8 cellular contexts compared by ENCODE assay signal in the genomic region with DNA sequence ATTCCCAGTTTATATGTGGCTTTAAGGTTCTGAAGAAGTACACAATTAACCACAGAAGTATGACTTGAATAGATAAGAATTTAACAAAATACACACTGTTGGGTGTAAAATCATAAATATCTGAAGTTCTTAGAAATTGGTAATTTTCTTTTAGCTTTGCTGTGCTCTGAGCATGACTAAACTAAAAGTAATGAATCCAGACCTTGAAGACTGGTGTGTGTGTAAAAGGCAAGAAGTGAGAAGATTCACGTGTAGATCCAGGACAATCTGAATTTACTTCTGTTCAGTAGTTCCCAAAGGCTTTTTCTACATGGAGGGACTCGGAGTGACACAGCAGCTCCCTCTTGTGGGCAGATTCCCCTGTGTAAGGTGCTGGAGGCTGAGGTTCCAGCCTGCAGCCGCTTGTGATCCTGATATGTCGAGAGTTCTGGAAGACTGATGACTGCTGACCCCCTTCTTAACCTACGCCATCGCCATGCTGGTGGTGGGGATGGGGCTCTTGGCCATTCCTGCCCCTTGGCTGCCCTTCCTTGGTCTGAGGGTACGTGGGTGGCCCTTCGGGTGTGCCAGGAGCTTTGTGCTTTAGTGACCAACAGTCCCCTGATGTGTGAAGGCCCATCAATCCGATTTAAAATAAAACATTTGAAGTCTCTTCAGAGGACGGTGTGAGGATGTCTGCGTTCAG.
A peak's percentile ranks its signal among the peaks of the same experiment; 100 is the strongest.
DNase-seq lines count a peak whose midpoint lies in the region; ATAC-seq lines count a peak whose summit lies in the region.

No MANE protein-coding gene starts in this region.

- no peaks in the 10 kb centered on the region for H3K27me3 ChIP-seq in effector memory CD4-positive, alpha-beta T cell (replicated peaks; ENCODE audit: control insufficient read depth, insufficient read depth, low read length, poor library complexity, severe bottlenecking)

- H3K27ac ChIP-seq in effector memory CD4-positive, alpha-beta T cell (ENCODE audit: insufficient read depth, low read length, poor library complexity, severe bottlenecking): no peak overlapping the region

- no peak overlapping the region for H3K27ac Mint-ChIP-seq in memory B cell

- ATAC-seq in memory B cell (ENCODE audit: low read depth): peak; percentile 42
- ATAC-seq in GM21360 (IDR thresholded peaks at IDR 0.05; ENCODE audit: unreplicated experiment): no peak

- peaks cover 10% of the 10 kb centered on the region for H3K4me1 Mint-ChIP-seq in memory B cell

- no peaks in the 10 kb centered on the region for H3K9me3 ChIP-seq in effector memory CD4-positive, alpha-beta T cell (ENCODE audit: control insufficient read depth, low read length)

- H3K4me3 Mint-ChIP-seq in memory B cell: no peak overlapping the region

- H3K36me3 ChIP-seq in effector memory CD4-positive, alpha-beta T cell (ENCODE audit: control insufficient read depth, insufficient read depth, low read length): peaks cover 7% of the 10 kb centered on the region

- H3K9me3 Mint-ChIP-seq in memory B cell: no peaks in the 10 kb centered on the region

- H3K27me3 Mint-ChIP-seq in memory B cell: no peaks in the 10 kb centered on the region

- no peaks in the 10 kb centered on the region for H3K4me1 ChIP-seq in effector memory CD4-positive, alpha-beta T cell (ENCODE audit: control insufficient read depth, insufficient read depth, low read length, poor library complexity, severe bottlenecking)

- peaks cover 3% of the 10 kb centered on the region for H3K36me3 Mint-ChIP-seq in memory B cell

- DNase-seq in AML-193 (lab: John Stamatoyannopoulos, UW): peak; percentile 63 to 68
- peak; percentile 28 for DNase-seq in GOT3 (lab: John Stamatoyannopoulos, UW)
- DNase-seq in NCI-H526 treated with DMSO at 0.1 percent for 48 hours (lab: John Stamatoyannopoulos, UW): peak; percentile 32
- DNase-seq in activated CD4-positive, alpha-beta T cell treated with anti-CD3 and anti-CD28 coated beads, Interleukin-2, amount 50 U/mL, for 4 hours: peak; percentile 56 to 66
- DNase-seq in effector memory CD4-positive, alpha-beta T cell: peak in 2 of 3 donors; percentile 12 to 32
- DNase-seq in memory B cell (ENCODE audit: low spot score in 2 of 2): peak; percentile 53 to 61
- DNase-seq in stimulated activated CD8-positive, alpha-beta memory T cell treated with anti-CD3 and anti-CD28 coated beads, Interleukin-15, amount 100 ng/mL, for 24 hours (ENCODE audit: low read depth): peak; percentile 35

- no peak overlapping the region for H3K4me3 ChIP-seq in effector memory CD4-positive, alpha-beta T cell (ENCODE audit: insufficient read depth, low read depth, low read length, poor library complexity, severe bottlenecking)
